ENCODE assay signal across 8 cellular contexts in genomic region chr18:23453657-23454011, GRCh38. TPM values are rescaled to one million over a fixed set of nuclear protein-coding genes. Genes with fewer than 3 reads are reported as not detected.
DNase-seq lines count a peak whose midpoint lies in the region; ATAC-seq and TF ChIP-seq lines count a peak whose summit lies in the region.

No MANE protein-coding gene starts in this region.

- no peaks in the 10 kb centered on the region for H3K27me3 ChIP-seq in CD4-positive, alpha-beta memory T cell (ENCODE audit: insufficient read depth, low read length)
- no peaks in the 10 kb centered on the region for H3K27me3 ChIP-seq in H7 (ENCODE audit: control insufficient read depth, insufficient read depth, low read length)

- H3K27me3 Mint-ChIP-seq in CD4-positive, alpha-beta memory T cell, result no peaks in the 10 kb centered on the region
- no peaks in the 10 kb centered on the region for H3K27me3 Mint-ChIP-seq in naive B cell

- ATAC-seq in naive B cell (ENCODE audit: low read depth in 2 of 2) (peak; percentile 32 to 43), GM21825 (IDR thresholded peaks at IDR 0.05; ENCODE audit: unreplicated experiment) (no peak)

- DNase-seq in CD4-positive, alpha-beta memory T cell, result peak in 2 of 5 donors; percentile 35 to 38
- no peak for DNase-seq in H7
- DNase-seq in SK-N-MC (ENCODE audit: low read depth, low spot score), result no peak
- peak; percentile 83 to 89 for DNase-seq in erythroblast (lab: John Stamatoyannopoulos, UW)
- DNase-seq in naive B cell, result no peak
- DNase-seq in NCI-H2196 (lab: John Stamatoyannopoulos, UW; ENCODE audit: unreplicated experiment), result no peak
- no peak for DNase-seq in amniotic stem cell (lab: John Stamatoyannopoulos, UW)

- peaks cover 47% of the 10 kb centered on the region for H3K4me1 ChIP-seq in CD4-positive, alpha-beta memory T cell (ENCODE audit: insufficient read depth, low read length)

- peak overlapping the region; percentile 92 for H3K27ac ChIP-seq in CD4-positive, alpha-beta memory T cell (ENCODE audit: low read depth, low read length)
- H3K27ac ChIP-seq in SK-N-MC, result no peak overlapping the region

- peaks cover 27 to 60% (median 42%) of the 10 kb centered on the region in 4 donors for H3K4me1 Mint-ChIP-seq in CD4-positive, alpha-beta memory T cell
- H3K4me1 Mint-ChIP-seq in naive B cell, result peaks cover 42 to 76% (median 62%) of the 10 kb centered on the region in 3 donors

- peaks cover 0 to 29% of the 10 kb centered on the region in 2 donors for H3K36me3 Mint-ChIP-seq in CD4-positive, alpha-beta memory T cell
- H3K36me3 Mint-ChIP-seq in naive B cell, result peaks cover 5 to 8% of the 10 kb centered on the region in 2 donors

- H3K4me3 Mint-ChIP-seq in CD4-positive, alpha-beta memory T cell, result peak overlapping the region; percentile 94 to 100 (median 100)
- H3K4me3 Mint-ChIP-seq in naive B cell, result peak overlapping the region; percentile 96 to 100 (median 99)

- peak overlapping the region; percentile 89 to 98 (median 94) for H3K27ac Mint-ChIP-seq in CD4-positive, alpha-beta memory T cell
- peak overlapping the region; percentile 94 to 99 (median 97) for H3K27ac Mint-ChIP-seq in naive B cell

- H3K9me3 ChIP-seq in CD4-positive, alpha-beta memory T cell (ENCODE audit: control insufficient read depth in 1 of 2, low read length in 2 of 2), result no peaks in the 10 kb centered on the region
- H3K9me3 ChIP-seq in SK-N-MC (ENCODE audit: low read depth, low read length), result no peaks in the 10 kb centered on the region

- CTCF ChIA-PET in CD4-positive, alpha-beta memory T cell (lab: Charles Lee; ENCODE audit: partially characterized antibody), result interaction anchor here (0.7 to 1.5 kb wide), 4 partner anchors 9 to 45 kb away, joined by 3 to 5 read pairs (median 4); a partner anchor contains a TSS

- no peaks in the 10 kb centered on the region for H3K36me3 ChIP-seq in CD4-positive, alpha-beta memory T cell (ENCODE audit: insufficient read depth, low read length)
- H3K36me3 ChIP-seq in H7 (replicated peaks; ENCODE audit: control insufficient read depth, insufficient read depth, low read length) (no peaks in the 10 kb centered on the region), SK-N-MC (ENCODE audit: insufficient read depth, low read length) (no peaks in the 10 kb centered on the region)

- POLR2A ChIA-PET in CD4-positive, alpha-beta memory T cell (lab: Charles Lee; ENCODE audit: partially characterized antibody), result interaction anchor here (0.6 to 2.4 kb wide), 13 partner anchors 10 to 685 kb away, joined by 3 to 15 read pairs (median 5); partner anchors contain the start of genes CABYR, NPC1 and RMC1

- no peak for TF ChIP-seq POLR2A in erythroblast (IDR thresholded peaks at IDR 0.05; ENCODE audit: low read length)

- H3K9ac ChIP-seq in SK-N-MC (ENCODE audit: insufficient read length), result peak overlapping the region; percentile 81

- H3K4me3 ChIP-seq in CD4-positive, alpha-beta memory T cell (ENCODE audit: low read length in 2 of 2), result peak overlapping the region; percentile 95
- H3K4me3 ChIP-seq in H7 (ENCODE audit: insufficient read depth, low read depth, low read length) (peak overlapping the region; percentile 98), SK-N-MC (peak overlapping the region; percentile 86)

- intact Hi-C loops in CD4-positive, alpha-beta memory T cell (cut with micrococcal nuclease), result loop anchor here (1.0 to 10.0 kb wide), 5 partner anchors 16 to 521 kb away; partner anchors contain the start of genes NPC1, RBBP8 and RMC1

- H3K9me3 Mint-ChIP-seq in CD4-positive, alpha-beta memory T cell, result peaks cover 0 to 2% (median 0%) of the 10 kb centered on the region in 8 donors
- H3K9me3 Mint-ChIP-seq in naive B cell, result no peaks in the 10 kb centered on the region

RNA-seq across cellular contexts. Expression of gene RIOK3, which starts 0.5 kb away (rescaled TPM):
- 10 to 100 TPM; 73.2 to 84.4 TPM for total RNA-seq in CD4-positive, alpha-beta memory T cell
- 10 to 100 TPM; 36.6 to 39.1 TPM for polyA plus RNA-seq in CD4-positive, alpha-beta memory T cell
- 23.1 and 44.6 TPM in 2 replicates for total RNA-seq in H7 (2014; rRNA removed; shearing (Covaris generic))
- 10 to 100 TPM; 67.1 to 95.8 (median 78.8) TPM for polyA plus RNA-seq in naive B cell (ENCODE audit: low read depth in 6 of 6)

RNA-seq across cellular contexts. Expression of gene RMC1, which starts 49.7 kb away (rescaled TPM):
- 10 to 100 TPM; 56.6 TPM for total RNA-seq in CD4-positive, alpha-beta memory T cell
- 10 to 100 TPM; 42.7 to 45.8 TPM for polyA plus RNA-seq in CD4-positive, alpha-beta memory T cell
- total RNA-seq in H7 (2014; rRNA removed; shearing (Covaris generic)), result 13.0 and 15.1 TPM in 2 replicates
- polyA plus RNA-seq in naive B cell (ENCODE audit: low read depth in 6 of 6), result 10 to 100 TPM; 40.1 to 98.1 (median 88.1) TPM

Comparison
In these comparisons a context has a peak if more than half of its experiments do, and no peak if none do; other contexts are left out.
1. DNase-seq: peak in erythroblast (2 of 2); none in H7 (single experiment), SK-N-MC (single experiment), naive B cell (single experiment), NCI-H2196 (single experiment) and amniotic stem cell (single experiment).
2. Peak in every context shown above with its lines, with median percentiles within 50 percentile points of each other: H3K4me3 ChIP-seq.